8 cellular contexts compared by ENCODE assay signal in the genomic region with DNA sequence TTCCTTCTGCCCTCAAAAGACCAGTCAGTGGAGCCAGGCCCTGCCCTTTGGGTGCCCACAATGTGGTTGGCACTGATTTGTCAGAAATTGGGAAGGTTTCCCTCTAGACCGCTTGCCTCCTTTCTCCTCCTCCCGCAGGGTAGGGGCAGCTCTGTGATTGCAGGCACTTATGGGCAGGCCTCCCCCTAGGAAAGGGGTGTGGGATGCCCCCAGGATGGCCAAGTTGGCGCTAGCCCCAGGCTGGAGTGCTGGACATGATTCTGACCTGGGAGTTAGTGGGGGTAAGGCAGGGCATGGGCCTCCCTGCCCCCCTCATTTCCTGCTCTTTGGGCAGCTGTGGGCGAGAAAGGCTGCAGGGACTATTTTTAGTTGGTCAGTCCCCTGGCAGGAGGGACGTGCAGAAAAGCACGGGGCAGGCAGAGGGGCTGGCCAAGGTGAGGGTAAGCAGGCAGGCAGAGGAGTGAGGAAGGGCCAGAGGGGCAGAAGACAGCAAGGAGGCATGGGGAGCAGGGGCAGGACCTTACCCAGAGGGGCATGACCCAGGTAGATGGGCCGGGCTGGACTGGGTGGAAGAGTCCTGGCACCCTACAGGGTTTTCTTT. TPM values are rescaled to one million over a fixed set of nuclear protein-coding genes. Genes with fewer than 3 reads are reported as not detected.
DNase-seq lines count a peak whose midpoint lies in the region; ATAC-seq and TF ChIP-seq lines count a peak whose summit lies in the region.

No MANE protein-coding gene starts in this region.

- H3K4me3 ChIP-seq in PC-9 (peak overlapping the region; percentile 18; the same call in 1 of the 2 replicates), rectal smooth muscle tissue (ENCODE audit: low read length) (no peak overlapping the region)

- H2AFZ ChIP-seq in PC-9 = no peak overlapping the region

- peak; percentile 60 for ATAC-seq in Right ventricle myocardium superior (ENCODE audit: poor library complexity)
- ATAC-seq in GM19397 (IDR thresholded peaks at IDR 0.05; ENCODE audit: unreplicated experiment) = no peak

- CTCF ChIA-PET in PC-9 (lab: Charles Lee) = interaction anchor here (0.6 to 1.2 kb wide), 3 partner anchors 33 to 111 kb away, joined by 3 to 4 read pairs (median 3); no protein-coding TSS in a partner anchor

- no peaks in the 10 kb centered on the region for H3K9me2 ChIP-seq in PC-9 (ENCODE audit: insufficient read depth)

- H3K9ac ChIP-seq in rectal smooth muscle tissue (ENCODE audit: low read length) = no peak overlapping the region

- peaks cover 67% of the 10 kb centered on the region for H3F3A ChIP-seq in PC-9 (ENCODE audit: insufficient read depth, low read depth)

- no peaks in the 10 kb centered on the region for H3K9me3 ChIP-seq in PC-9 (ENCODE audit: insufficient read depth, low read depth)

- no peaks in the 10 kb centered on the region for H3K79me2 ChIP-seq in PC-9 (ENCODE audit: low read depth)

- peak overlapping the region; percentile 89 for H3K4me2 ChIP-seq in PC-9

- H3K4me1 ChIP-seq in PC-9 (replicated peaks; ENCODE audit: insufficient read depth) = peaks cover 95% of the 10 kb centered on the region
- peaks cover 46% of the 10 kb centered on the region for H3K4me1 ChIP-seq in rectal smooth muscle tissue (ENCODE audit: control insufficient read depth, insufficient read depth, low read length)

- no peak for TF ChIP-seq CTCF in PC-9 (conservative IDR thresholded peaks at IDR 0.05)

- H3K36me3 ChIP-seq in PC-9 (ENCODE audit: low read depth) (no peaks in the 10 kb centered on the region), rectal smooth muscle tissue (ENCODE audit: control insufficient read depth, insufficient read depth, low read length) (no peaks in the 10 kb centered on the region)

- POLR2A ChIA-PET in PC-9 (lab: Charles Lee; ENCODE audit: unreplicated experiment) = interaction anchor here (0.5 to 0.7 kb wide), 5 partner anchors 28 to 258 kb away, joined by 3 to 5 read pairs (median 5); a partner anchor contains a TSS

- intact Hi-C loops in PC-9 (cut with micrococcal nuclease; ENCODE audit: unreplicated experiment) = loop anchor here (5.0 to 10.0 kb wide), 2 partner anchors 105 to 287 kb away; a partner anchor contains a TSS
- intact Hi-C loops in Right ventricle myocardium superior (cut with DNase I) = no loop called here

- BruUV-seq in PC-9 (replicated peaks; lab: Mats Ljungman, UMichigan) = no TSS peak

- no peaks in the 10 kb centered on the region for H3K27me3 ChIP-seq in PC-9 (ENCODE audit: insufficient read depth, low read depth)
- H3K27me3 ChIP-seq in rectal smooth muscle tissue (ENCODE audit: control insufficient read depth, insufficient read depth, low read length) = no peaks in the 10 kb centered on the region

- H4K20me1 ChIP-seq in PC-9 (ENCODE audit: insufficient read depth) = no peaks in the 10 kb centered on the region

- DNase-seq in EH (ENCODE audit: low read depth) (peak; percentile 56), PC-9 (peak; percentile 72 to 80), Right ventricle myocardium superior (no peak), dedifferentiated amniotic fluid mesenchymal stem cell (ENCODE audit: extremely low spot score) (no peak), NAMALWA (ENCODE audit: low spot score) (no peak)
- no peak for DNase-seq in effector CD8-positive, alpha-beta T cell (lab: John Stamatoyannopoulos, UW)

- H3K27ac ChIP-seq in PC-9 (peak overlapping the region; percentile 76), rectal smooth muscle tissue (ENCODE audit: low read depth, low read length) (peak overlapping the region; percentile 19)

RNA-seq across cellular contexts. Expression of a gene that starts 3.3 kb away (rescaled TPM):
- total RNA-seq in PC-9 (2021) = 21.5 and 21.8 TPM in 2 replicates
- 15.8 TPM for total RNA-seq in Right ventricle myocardium superior

RNA-seq across cellular contexts. Expression of a gene that starts 24.6 kb away (rescaled TPM):
- total RNA-seq in PC-9 (2021) = 37.8 and 44.9 TPM in 2 replicates
- 1.1 TPM for total RNA-seq in Right ventricle myocardium superior

RNA-seq across cellular contexts. Expression of a gene that starts 52.3 kb away (rescaled TPM):
- total RNA-seq in PC-9 (2021) = not detected in 2 replicates
- 1.3 TPM for total RNA-seq in Right ventricle myocardium superior

Comparison
In these comparisons a context has a peak if more than half of its experiments do, and no peak if none do; other contexts are left out.
1. DNase-seq: peak in EH (single experiment) and PC-9 (2 of 2); none in Right ventricle myocardium superior (single experiment), dedifferentiated amniotic fluid mesenchymal stem cell (single experiment), effector CD8-positive, alpha-beta T cell (single experiment) and NAMALWA (single experiment).
2. RNA of a gene that starts 24.6 kb away (total RNA-seq): 37.8 to 44.9 TPM in PC-9; 1.1 TPM in Right ventricle myocardium superior (single experiment); every median in the first group is over 10 times any median in the second.